ENCODE assay signal across 17 cellular contexts in the genomic region with DNA sequence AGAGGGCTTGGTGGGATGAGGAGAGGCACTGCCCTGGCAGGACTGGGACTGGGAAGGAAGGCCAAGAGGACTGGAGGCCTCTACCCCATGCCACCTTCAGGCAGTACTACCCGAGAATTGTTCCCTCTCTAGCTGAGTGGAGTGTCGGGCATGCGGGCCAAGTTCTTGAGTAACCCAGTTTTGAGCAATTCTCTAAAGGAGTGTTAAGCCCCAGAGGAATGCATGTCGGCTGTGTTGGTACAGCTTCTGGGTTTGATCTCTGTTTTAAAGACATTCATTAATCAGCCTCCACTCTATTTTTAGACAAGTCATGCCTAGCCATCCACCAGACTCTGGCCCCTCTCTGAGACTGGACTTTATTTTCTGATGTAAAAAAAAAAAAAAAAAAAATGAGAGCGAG.
DNase-seq lines count a peak whose midpoint lies in the region; ATAC-seq and TF ChIP-seq lines count a peak whose summit lies in the region.
"Had no signal": no experiment of that assay in that cellular context is flagged by ENCODE, and none has a peak within 500 bp of the region (broad histone marks: within the 10 kb centered on the region; RNA-seq: fewer than 3 reads in every experiment).

No MANE protein-coding gene starts in this region.

- H3K9me3 Mint-ChIP-seq in type B pancreatic cell: no peaks in the 10 kb centered on the region
- H3K9me3 Mint-ChIP-seq: central memory CD8-positive, alpha-beta T cell had no signal

- no peak overlapping the region for H3K4me3 ChIP-seq in AG10803 (ENCODE audit: low read length)
- no peak overlapping the region for H3K4me3 ChIP-seq in cardiac fibroblast (replicated peaks in 1 of 2; ENCODE audit: low read depth in 2 of 2, low read length in 2 of 2)
- no peak overlapping the region for H3K4me3 ChIP-seq in right cardiac atrium (ENCODE audit: low read length)
- no peak overlapping the region for H3K4me3 ChIP-seq in retinal pigment epithelial cell (ENCODE audit: low read length)
- H3K4me3 ChIP-seq in effector memory CD4-positive, alpha-beta T cell (ENCODE audit: insufficient read depth, low read depth, low read length, poor library complexity, severe bottlenecking): no peak overlapping the region
- H3K4me3 ChIP-seq: neural progenitor cell, Peyer's patch had no signal

- no peaks in the 10 kb centered on the region for H3K9me3 ChIP-seq in right cardiac atrium (ENCODE audit: control insufficient read depth, low read length)
- no peaks in the 10 kb centered on the region for H3K9me3 ChIP-seq in effector memory CD4-positive, alpha-beta T cell (ENCODE audit: control insufficient read depth, low read length)
- H3K9me3 ChIP-seq: Peyer's patch had no signal

- no peaks in the 10 kb centered on the region for H3K36me3 Mint-ChIP-seq in type B pancreatic cell

- peak overlapping the region; percentile 57 for H3K27ac ChIP-seq in right cardiac atrium (ENCODE audit: low read length)
- no peak overlapping the region for H3K27ac ChIP-seq in effector memory CD4-positive, alpha-beta T cell (ENCODE audit: insufficient read depth, low read length, poor library complexity, severe bottlenecking)
- H3K27ac ChIP-seq: neural progenitor cell, Peyer's patch had no signal

- DNase-seq in AG10803 (ENCODE audit: low read depth) (peak; percentile 89), cardiac fibroblast (ENCODE audit: low read depth in 2 of 2) (peak; percentile 76 to 92), right cardiac atrium (peak in 2 of 3 donors; percentile 63 to 73), retinal pigment epithelial cell (ENCODE audit: low read depth) (peak; percentile 90), type B pancreatic cell (ENCODE audit: extremely low spot score, unreplicated experiment) (no peak), NCI-H1417 (lab: John Stamatoyannopoulos, UW) (no peak)
- DNase-seq in effector memory CD4-positive, alpha-beta T cell: no peak
- DNase-seq: activated CD4-positive, alpha-beta T cell treated with anti-CD3 and anti-CD28 coated beads, Interleukin-2, amount 50 U/mL, for 4 hours; AML-193; DMS79; NCI-H1048; NCI-H446; Peyer's patch; T-helper 9 cell had no signal

- H3K27me3 Mint-ChIP-seq in type B pancreatic cell: peaks cover 15% of the 10 kb centered on the region

- peaks cover 11% of the 10 kb centered on the region for H3K4me1 ChIP-seq in right cardiac atrium (ENCODE audit: control insufficient read depth, insufficient read depth, low read length)
- H3K4me1 ChIP-seq in effector memory CD4-positive, alpha-beta T cell (ENCODE audit: control insufficient read depth, insufficient read depth, low read length, poor library complexity, severe bottlenecking): no peaks in the 10 kb centered on the region
- H3K4me1 ChIP-seq: Peyer's patch had no signal

- H3K4me1 Mint-ChIP-seq in type B pancreatic cell (ENCODE audit: unreplicated experiment): peaks cover 14% of the 10 kb centered on the region
- H3K4me1 Mint-ChIP-seq: central memory CD8-positive, alpha-beta T cell had no signal

- intact Hi-C loops in right cardiac atrium (cut with DNase I): no loop called here

- TF ChIP-seq CTCF in AG10803 (conservative IDR thresholded peaks at IDR 0.05; ENCODE audit: low read length) (no peak), cardiac fibroblast (IDR thresholded peaks at IDR 0.05; ENCODE audit: low read depth, low read length) (no peak), retinal pigment epithelial cell (conservative IDR thresholded peaks at IDR 0.05; ENCODE audit: low read depth, low read length) (no peak), type B pancreatic cell (conservative IDR thresholded peaks at IDR 0.05) (no peak)

- H3K36me3 ChIP-seq in effector memory CD4-positive, alpha-beta T cell (ENCODE audit: control insufficient read depth, insufficient read depth, low read length): no peaks in the 10 kb centered on the region
- H3K36me3 ChIP-seq: neural progenitor cell, Peyer's patch had no signal

- ATAC-seq in right cardiac atrium (peak; percentile 80 to 86), HG03025 (IDR thresholded peaks at IDR 0.05; ENCODE audit: low FRiP score, unreplicated experiment) (no peak)

- 44% methylated on average over 5 of the region's 5 CpGs for WGBS in right cardiac atrium

- no peak overlapping the region for H3K27ac Mint-ChIP-seq in type B pancreatic cell
- H3K27ac Mint-ChIP-seq: neural progenitor cell had no signal

- no peaks in the 10 kb centered on the region for H3K27me3 ChIP-seq in right cardiac atrium (ENCODE audit: control insufficient read depth, insufficient read depth)
- no peaks in the 10 kb centered on the region for H3K27me3 ChIP-seq in effector memory CD4-positive, alpha-beta T cell (replicated peaks; ENCODE audit: control insufficient read depth, insufficient read depth, low read length, poor library complexity, severe bottlenecking)
- H3K27me3 ChIP-seq: neural progenitor cell, Peyer's patch had no signal

- no peak overlapping the region for H3K4me3 Mint-ChIP-seq in type B pancreatic cell
- H3K4me3 Mint-ChIP-seq: central memory CD8-positive, alpha-beta T cell; neural progenitor cell had no signal

Comparison
In these comparisons a context has a peak if more than half of its experiments do, and no peak if none do; other contexts are left out.
1. DNase-seq: peak in AG10803 (single experiment), cardiac fibroblast (2 of 2), right cardiac atrium (2 of 3) and retinal pigment epithelial cell (single experiment); none in type B pancreatic cell (single experiment), NCI-H1417 (0 of 3) and effector memory CD4-positive, alpha-beta T cell (0 of 3).